In genomic region chr1:15953294-15953771, GRCh38 we compare ENCODE assay signal across 9 cellular contexts. TPM values are rescaled to one million over a fixed set of nuclear protein-coding genes. Genes with fewer than 3 reads are reported as not detected.
DNase-seq lines count a peak whose midpoint lies in the region; ATAC-seq and TF ChIP-seq lines count a peak whose summit lies in the region.
"Had no signal": no experiment of that assay in that cellular context is flagged by ENCODE, and none has a peak within 500 bp of the region (broad histone marks: within the 10 kb centered on the region; RNA-seq: fewer than 3 reads in every experiment).

No MANE protein-coding gene starts in this region.

- H3K27ac ChIP-seq in foreskin keratinocyte (peak overlapping the region; percentile 99), suprapubic skin (peak overlapping the region; percentile 78)

- H3K27me3 ChIP-seq in foreskin keratinocyte = no peaks in the 10 kb centered on the region
- no peaks in the 10 kb centered on the region for H3K27me3 ChIP-seq in suprapubic skin

- H3K27me3 Mint-ChIP-seq in activated CD8-positive, alpha-beta T cell treated with anti-CD3 and anti-CD28 coated beads for 36 hours = no peaks in the 10 kb centered on the region
- no peaks in the 10 kb centered on the region for H3K27me3 Mint-ChIP-seq in activated CD8-positive, alpha-beta T cell treated with anti-CD3 and anti-CD28 coated beads, Interleukin-2, amount 10 ng/mL, durations not matched to agents 7 days and 5 days (ENCODE audit: low read depth)
- no peaks in the 10 kb centered on the region for H3K27me3 Mint-ChIP-seq in activated CD4-positive, alpha-beta memory T cell treated with anti-CD3 and anti-CD28 coated beads, Interleukin-2, amount 10 ng/mL, durations not matched to agents 7 days and 5 days

- H3K9me3 ChIP-seq in suprapubic skin = no peaks in the 10 kb centered on the region

- intact Hi-C loops in activated CD8-positive, alpha-beta T cell treated with anti-CD3 and anti-CD28 coated beads for 36 hours (cut with micrococcal nuclease) = no loop called here

- H3K4me3 Mint-ChIP-seq in activated CD8-positive, alpha-beta T cell treated with anti-CD3 and anti-CD28 coated beads for 36 hours = no peak overlapping the region
- H3K4me3 Mint-ChIP-seq in activated CD8-positive, alpha-beta T cell treated with anti-CD3 and anti-CD28 coated beads, Interleukin-2, amount 10 ng/mL, durations not matched to agents 7 days and 5 days = no peak overlapping the region
- H3K4me3 Mint-ChIP-seq in activated CD4-positive, alpha-beta memory T cell treated with anti-CD3 and anti-CD28 coated beads, Interleukin-2, amount 10 ng/mL, durations not matched to agents 7 days and 5 days = no peak overlapping the region

- H3K4me3 ChIP-seq in suprapubic skin = no peak overlapping the region

- ATAC-seq in activated CD8-positive, alpha-beta T cell treated with anti-CD3 and anti-CD28 coated beads for 36 hours = no peak
- ATAC-seq in activated CD8-positive, alpha-beta T cell treated with anti-CD3 and anti-CD28 coated beads, Interleukin-2, amount 10 ng/mL, durations not matched to agents 7 days and 5 days = no peak
- no peak for ATAC-seq in foreskin keratinocyte
- ATAC-seq in GM18867 (IDR thresholded peaks at IDR 0.05; ENCODE audit: unreplicated experiment) = no peak
- ATAC-seq in GM18511 (IDR thresholded peaks at IDR 0.05; ENCODE audit: unreplicated experiment) = no peak

- peaks cover 62% of the 10 kb centered on the region for H3K4me1 ChIP-seq in foreskin keratinocyte
- peaks cover 72% of the 10 kb centered on the region for H3K4me1 ChIP-seq in suprapubic skin

- H3K27ac Mint-ChIP-seq in activated CD8-positive, alpha-beta T cell treated with anti-CD3 and anti-CD28 coated beads for 36 hours = peak overlapping the region; percentile 58
- H3K27ac Mint-ChIP-seq in activated CD8-positive, alpha-beta T cell treated with anti-CD3 and anti-CD28 coated beads, Interleukin-2, amount 10 ng/mL, durations not matched to agents 7 days and 5 days = no peak overlapping the region
- peak overlapping the region; percentile 22 for H3K27ac Mint-ChIP-seq in activated CD4-positive, alpha-beta memory T cell treated with anti-CD3 and anti-CD28 coated beads, Interleukin-2, amount 10 ng/mL, durations not matched to agents 7 days and 5 days

- POLR2A ChIA-PET in activated CD8-positive, alpha-beta T cell treated with anti-CD3 and anti-CD28 coated beads for 36 hours (lab: Charles Lee) = interaction anchor here (0.7 to 1.7 kb wide), 4 partner anchors 9 to 119 kb away, joined by 3 to 4 read pairs (median 4); no protein-coding TSS in a partner anchor
- POLR2A ChIA-PET in activated CD8-positive, alpha-beta T cell treated with anti-CD3 and anti-CD28 coated beads, Interleukin-2, amount 10 ng/mL, durations not matched to agents 7 days and 5 days (lab: Charles Lee) = no interaction called here
- POLR2A ChIA-PET in activated CD4-positive, alpha-beta memory T cell treated with anti-CD3 and anti-CD28 coated beads, Interleukin-2, amount 10 ng/mL, durations not matched to agents 7 days and 5 days (lab: Charles Lee) = interaction anchor here (4.7 kb wide), 1 partner anchor 13 kb away, joined by 31 read pairs; no protein-coding TSS in a partner anchor

- no peak for TF ChIP-seq CTCF in activated CD8-positive, alpha-beta T cell treated with anti-CD3 and anti-CD28 coated beads for 36 hours (IDR thresholded peaks at IDR 0.05)
- TF ChIP-seq CTCF in foreskin keratinocyte (conservative IDR thresholded peaks at IDR 0.05) (no peak), suprapubic skin (IDR thresholded peaks at IDR 0.05) (no peak)

- no peak for TF ChIP-seq EP300 in suprapubic skin (IDR thresholded peaks at IDR 0.05)

- DNase-seq in activated CD8-positive, alpha-beta T cell treated with anti-CD3 and anti-CD28 coated beads for 36 hours = no peak
- no peak for DNase-seq in activated CD8-positive, alpha-beta T cell treated with anti-CD3 and anti-CD28 coated beads, Interleukin-2, amount 10 ng/mL, durations not matched to agents 7 days and 5 days
- no peak for DNase-seq in activated CD4-positive, alpha-beta memory T cell treated with anti-CD3 and anti-CD28 coated beads, Interleukin-2, amount 10 ng/mL, durations not matched to agents 7 days and 5 days
- DNase-seq in foreskin keratinocyte (no peak), suprapubic skin (ENCODE audit: low spot score in 2 of 2) (no peak), NCI-H187 treated with DMSO at 0.1 percent for 48 hours (lab: John Stamatoyannopoulos, UW) (no peak)
- DNase-seq: foreskin melanocyte had no signal

- peaks cover 3% of the 10 kb centered on the region for H3K36me3 ChIP-seq in suprapubic skin

- CTCF ChIA-PET in activated CD8-positive, alpha-beta T cell treated with anti-CD3 and anti-CD28 coated beads for 36 hours (lab: Charles Lee) = no interaction called here
- CTCF ChIA-PET in activated CD8-positive, alpha-beta T cell treated with anti-CD3 and anti-CD28 coated beads, Interleukin-2, amount 10 ng/mL, durations not matched to agents 7 days and 5 days (lab: Charles Lee) = interaction anchor here (0.9 to 1.1 kb wide), 2 partner anchors 20 to 138 kb away, joined by 3 to 4 read pairs; no protein-coding TSS in a partner anchor
- CTCF ChIA-PET in activated CD4-positive, alpha-beta memory T cell treated with anti-CD3 and anti-CD28 coated beads, Interleukin-2, amount 10 ng/mL, durations not matched to agents 7 days and 5 days (lab: Charles Lee) = no interaction called here

- H3K9me3 Mint-ChIP-seq in activated CD8-positive, alpha-beta T cell treated with anti-CD3 and anti-CD28 coated beads for 36 hours = peaks cover 2% of the 10 kb centered on the region
- H3K9me3 Mint-ChIP-seq in activated CD8-positive, alpha-beta T cell treated with anti-CD3 and anti-CD28 coated beads, Interleukin-2, amount 10 ng/mL, durations not matched to agents 7 days and 5 days (ENCODE audit: insufficient read depth) = no peaks in the 10 kb centered on the region
- no peaks in the 10 kb centered on the region for H3K9me3 Mint-ChIP-seq in activated CD4-positive, alpha-beta memory T cell treated with anti-CD3 and anti-CD28 coated beads, Interleukin-2, amount 10 ng/mL, durations not matched to agents 7 days and 5 days

- 54% methylated on average over 11 of the region's 11 CpGs for WGBS in suprapubic skin

- peaks cover 91% of the 10 kb centered on the region for H3K4me1 Mint-ChIP-seq in activated CD8-positive, alpha-beta T cell treated with anti-CD3 and anti-CD28 coated beads for 36 hours (ENCODE audit: low read depth)
- H3K4me1 Mint-ChIP-seq in activated CD8-positive, alpha-beta T cell treated with anti-CD3 and anti-CD28 coated beads, Interleukin-2, amount 10 ng/mL, durations not matched to agents 7 days and 5 days (ENCODE audit: low read depth) = peaks cover 82% of the 10 kb centered on the region
- peaks cover 81% of the 10 kb centered on the region for H3K4me1 Mint-ChIP-seq in activated CD4-positive, alpha-beta memory T cell treated with anti-CD3 and anti-CD28 coated beads, Interleukin-2, amount 10 ng/mL, durations not matched to agents 7 days and 5 days

- TF ChIP-seq POLR2A in suprapubic skin (IDR thresholded peaks at IDR 0.05) = no peak

- peaks cover 36% of the 10 kb centered on the region for H3K36me3 Mint-ChIP-seq in activated CD8-positive, alpha-beta T cell treated with anti-CD3 and anti-CD28 coated beads for 36 hours (ENCODE audit: low read depth)
- H3K36me3 Mint-ChIP-seq in activated CD8-positive, alpha-beta T cell treated with anti-CD3 and anti-CD28 coated beads, Interleukin-2, amount 10 ng/mL, durations not matched to agents 7 days and 5 days (ENCODE audit: low read depth) = peaks cover 19% of the 10 kb centered on the region
- H3K36me3 Mint-ChIP-seq in activated CD4-positive, alpha-beta memory T cell treated with anti-CD3 and anti-CD28 coated beads, Interleukin-2, amount 10 ng/mL, durations not matched to agents 7 days and 5 days (ENCODE audit: low read depth) = peaks cover 26% of the 10 kb centered on the region

RNA-seq across cellular contexts. Expression of gene ZBTB17, which starts 22.6 kb away (rescaled TPM):
- 10 to 100 TPM; 44.1 to 45.7 TPM for total RNA-seq in activated CD8-positive, alpha-beta T cell treated with anti-CD3 and anti-CD28 coated beads for 36 hours
- total RNA-seq in activated CD8-positive, alpha-beta T cell treated with anti-CD3 and anti-CD28 coated beads, Interleukin-2, amount 10 ng/mL, durations not matched to agents 7 days and 5 days = 10 to 100 TPM; 32.3 to 33.3 TPM
- 10 to 100 TPM; 43.8 to 48.0 TPM for total RNA-seq in activated CD4-positive, alpha-beta memory T cell treated with anti-CD3 and anti-CD28 coated beads, Interleukin-2, amount 10 ng/mL, durations not matched to agents 7 days and 5 days
- total RNA-seq in foreskin keratinocyte = 29.7 and 29.8 TPM in 2 replicates
- polyA plus RNA-seq in foreskin keratinocyte = 22.0 and 26.5 TPM in 2 replicates
- total RNA-seq in suprapubic skin = 10 to 100 TPM; 27.2 to 44.4 (median 34.1) TPM

RNA-seq across cellular contexts. Expression of gene SRARP, which starts 50.7 kb away (rescaled TPM):
- not detected for total RNA-seq in activated CD8-positive, alpha-beta T cell treated with anti-CD3 and anti-CD28 coated beads for 36 hours
- not detected for total RNA-seq in activated CD8-positive, alpha-beta T cell treated with anti-CD3 and anti-CD28 coated beads, Interleukin-2, amount 10 ng/mL, durations not matched to agents 7 days and 5 days
- total RNA-seq in activated CD4-positive, alpha-beta memory T cell treated with anti-CD3 and anti-CD28 coated beads, Interleukin-2, amount 10 ng/mL, durations not matched to agents 7 days and 5 days = not detected
- total RNA-seq in foreskin keratinocyte (not detected in 2 replicates), suprapubic skin (not detected)
- not detected in 2 replicates for polyA plus RNA-seq in foreskin keratinocyte
